8 cellular contexts compared by ENCODE assay signal in genomic region chr18:51196116-51196810, GRCh38. TPM values are rescaled to one million over a fixed set of nuclear protein-coding genes. Genes with fewer than 3 reads are reported as not detected.
DNase-seq lines count a peak whose midpoint lies in the region; ATAC-seq and TF ChIP-seq lines count a peak whose summit lies in the region.

No MANE protein-coding gene starts in this region.

- POLR2A ChIA-PET in AG04450 (lab: Yijun Ruan, JAX) = interaction anchor here (1.0 kb wide), 1 partner anchor 32 kb away, joined by 3 read pairs; no protein-coding TSS in a partner anchor

- H3K4me3 Mint-ChIP-seq in nephron progenitor cell = peak overlapping the region; percentile 88

- no peaks in the 10 kb centered on the region for H3K27me3 Mint-ChIP-seq in nephron progenitor cell (ENCODE audit: low read depth, poor library complexity)

- peaks cover 10% of the 10 kb centered on the region for H3K36me3 Mint-ChIP-seq in nephron progenitor cell (ENCODE audit: low read depth)

- peak overlapping the region; percentile 99 for H3K27ac Mint-ChIP-seq in nephron progenitor cell

- DNase-seq in AG04450 (ENCODE audit: low read depth, low spot score) (no peak), M059J (ENCODE audit: low read depth) (peak; percentile 59), fibroblast of gingiva (ENCODE audit: low read depth) (peak; percentile 9), nephron progenitor cell (peak; percentile 37), substantia nigra (lab: John Stamatoyannopoulos, UW) (peak in 36 of 49 donors; percentile 8 to 56 (median 39))
- DNase-seq in activated T-cell treated with anti-CD3 and anti-CD28 coated beads, Interleukin-2, amount 50 U/mL, for 48 hours = peak; percentile 72

- peaks cover 40% of the 10 kb centered on the region for H3K4me1 Mint-ChIP-seq in nephron progenitor cell

- ATAC-seq in GM19452 (IDR thresholded peaks at IDR 0.05; ENCODE audit: unreplicated experiment) (peak; percentile 0), GM19351 (IDR thresholded peaks at IDR 0.05; ENCODE audit: unreplicated experiment) (no peak)

- H3K9me3 ChIP-seq in AG04450 (ENCODE audit: control insufficient read depth, insufficient read depth, low read length) = peaks cover 10% of the 10 kb centered on the region; the same call in 1 of the 2 replicates

- H3K27ac ChIP-seq in AG04450 (ENCODE audit: low read depth, low read length) (peak overlapping the region; percentile 87), substantia nigra (ENCODE audit: low read depth, low read length, poor library complexity, severe bottlenecking) (peak overlapping the region; percentile 84)

- H3K4me3 ChIP-seq in AG04450 (ENCODE audit: low read depth, low read length) = peak overlapping the region; percentile 90

- peaks cover 7% of the 10 kb centered on the region for H3K9me3 Mint-ChIP-seq in nephron progenitor cell

- no peaks in the 10 kb centered on the region for H3K27me3 ChIP-seq in AG04450 (ENCODE audit: control insufficient read depth, insufficient read depth, low read length)

- CTCF ChIA-PET in AG04450 (lab: Charles Lee) = no interaction called here

- TF ChIP-seq CTCF in AG04450 (IDR thresholded peaks at IDR 0.05; ENCODE audit: low read depth, low read length) (0 out of 2 replicates have a peak, but pooled peaks have one; percentile 1), nephron progenitor cell (IDR thresholded peaks at IDR 0.05) (no peak)

RNA-seq across cellular contexts. Expression of gene MEX3C, which starts 1.2 kb away (rescaled TPM):
- polyA plus RNA-seq in AG04450 (2011; rRNA removed) = 63.5 and 69.7 TPM in 2 replicates
- polyA minus RNA-seq in AG04450 (2011; rRNA and poly(A)+ RNA removed) = 61.1 and 74.8 TPM in 2 replicates
- 30.4 and 45.6 TPM in 2 replicates for total RNA-seq in M059J (2014; rRNA removed; shearing (Covaris generic))
